In genomic region chr18:48622911-48623431, GRCh38 we compare ENCODE assay signal across 12 cellular contexts.
DNase-seq lines count a peak whose midpoint lies in the region; ATAC-seq and TF ChIP-seq lines count a peak whose summit lies in the region.
"Had no signal": no experiment of that assay in that cellular context is flagged by ENCODE, and none has a peak within 500 bp of the region (broad histone marks: within the 10 kb centered on the region; RNA-seq: fewer than 3 reads in every experiment).

No MANE protein-coding gene starts in this region.

- H3K4me1 ChIP-seq in testis (peaks cover 28% of the 10 kb centered on the region), left lung (no peaks in the 10 kb centered on the region), Peyer's patch (no peaks in the 10 kb centered on the region)

- intact Hi-C loops in testis (cut with DNase I; ENCODE audit: low total_unique reads): no loop called here
- intact Hi-C loops in left lung (cut with DNase I): no loop called here

- H3K36me3 ChIP-seq in testis (ENCODE audit: low read depth, missing control alignments) (no peaks in the 10 kb centered on the region), left lung (peaks cover 0 to 24% of the 10 kb centered on the region in 2 donors), Peyer's patch (no peaks in the 10 kb centered on the region)

- TF ChIP-seq POLR2A in testis (IDR thresholded peaks at IDR 0.05): no peak
- no peak for TF ChIP-seq POLR2A in Peyer's patch (IDR thresholded peaks at IDR 0.05)

- H3K27me3 ChIP-seq in testis: no peaks in the 10 kb centered on the region
- no peaks in the 10 kb centered on the region for H3K27me3 ChIP-seq in left lung
- no peaks in the 10 kb centered on the region for H3K27me3 ChIP-seq in Peyer's patch

- H3K4me3 ChIP-seq in WI38 (ENCODE audit: low read depth, low read length): 0 out of 2 replicates have a peak overlapping the region, but pooled peaks have one; percentile 12
- H3K4me3 ChIP-seq in testis: no peak overlapping the region
- no peak overlapping the region for H3K4me3 ChIP-seq in left lung
- no peak overlapping the region for H3K4me3 ChIP-seq in Peyer's patch
- H3K4me3 ChIP-seq: lung had no signal

- H3K27ac ChIP-seq in testis (peak overlapping the region; percentile 39 to 54), left lung (no peak overlapping the region), Peyer's patch (no peak overlapping the region)

- DNase-seq in hepatic stellate cell (ENCODE audit: low spot score): peak; percentile 32
- no peak for DNase-seq in testis
- DNase-seq in GM19238 (ENCODE audit: insufficient read length, low spot score): no peak
- no peak for DNase-seq in left lung
- DNase-seq in Peyer's patch: no peak
- DNase-seq: activated T-cell treated with anti-CD3 and anti-CD28 coated beads, Interleukin-2, amount 50 U/mL, for 1 hour; effector memory CD8-positive, alpha-beta T cell; NCI-H2029 treated with DMSO at 0.1 percent for 48 hours had no signal

- TF ChIP-seq CTCF in WI38 (IDR thresholded peaks at IDR 0.05; ENCODE audit: low read depth, low read length) (no peak), testis (IDR thresholded peaks at IDR 0.05) (no peak), left lung (IDR thresholded peaks at IDR 0.05) (no peak), Peyer's patch (IDR thresholded peaks at IDR 0.05) (no peak)

- WGBS in testis, 2 donors: 46 to 53% methylated on average over 10 to 13 of the region's 13 CpGs

- ATAC-seq in GM21723 (IDR thresholded peaks at IDR 0.05; ENCODE audit: unreplicated experiment): peak; percentile 61
- no peak for ATAC-seq in left lung
- no peak for ATAC-seq in GM18858 (IDR thresholded peaks at IDR 0.05; ENCODE audit: unreplicated experiment)
- ATAC-seq: effector memory CD8-positive, alpha-beta T cell had no signal

- H3K9me3 ChIP-seq in testis (no peaks in the 10 kb centered on the region), left lung (no peaks in the 10 kb centered on the region), Peyer's patch (no peaks in the 10 kb centered on the region)

Comparison
In these comparisons a context has a peak if more than half of its experiments do, and no peak if none do; other contexts are left out.
1. H3K27ac ChIP-seq: peak in testis (2 of 2); none in left lung (0 of 2) and Peyer's patch (0 of 4).